Comparison of ENCODE assay signal across 1 cellular context in the genomic region with DNA sequence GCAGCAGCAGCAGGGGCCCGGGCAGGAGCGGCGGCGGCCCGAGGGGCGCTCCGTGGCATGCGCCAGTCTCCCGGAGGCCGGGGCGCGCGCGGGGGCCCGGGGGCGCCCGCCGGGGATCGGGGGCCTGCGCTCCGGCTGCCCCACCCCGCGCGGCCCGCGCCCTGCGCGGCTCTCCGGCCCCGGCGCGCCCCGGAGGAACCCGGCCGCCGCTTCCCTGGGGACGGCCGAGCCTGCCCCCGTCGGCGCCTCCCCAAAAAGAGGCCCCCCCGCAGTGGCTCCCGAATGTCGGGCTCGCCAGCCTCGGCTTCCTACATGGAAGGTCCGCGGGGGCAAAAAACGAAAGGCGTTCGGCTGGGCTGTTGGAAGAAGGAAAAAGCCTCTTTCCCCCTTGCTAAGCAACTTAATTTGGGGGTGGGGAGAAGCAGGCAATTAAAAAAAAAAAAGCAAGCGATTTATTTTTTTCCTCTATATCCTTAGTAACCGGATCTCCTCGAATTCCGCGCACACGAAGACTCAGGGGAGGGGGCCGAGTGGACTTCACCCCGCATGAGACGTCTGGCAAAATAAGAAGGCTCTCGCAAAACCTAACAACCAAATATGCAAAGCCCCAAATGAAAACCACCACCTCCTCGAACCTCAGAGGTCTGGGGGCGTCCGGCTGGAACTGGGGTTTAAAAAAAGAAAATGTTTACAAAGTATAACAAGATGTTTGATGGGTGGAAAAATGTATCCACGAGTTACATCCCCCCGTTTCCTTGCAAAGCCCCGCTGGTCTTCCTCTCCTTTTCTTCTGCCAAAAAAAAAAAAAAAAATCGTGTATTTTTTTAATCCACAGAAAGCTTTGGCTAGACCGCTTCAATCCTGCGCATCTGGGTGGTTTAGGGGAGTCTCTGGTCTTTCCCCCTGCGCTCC.
TF ChIP-seq lines count a peak whose summit lies in the region.

A gene with protein sequence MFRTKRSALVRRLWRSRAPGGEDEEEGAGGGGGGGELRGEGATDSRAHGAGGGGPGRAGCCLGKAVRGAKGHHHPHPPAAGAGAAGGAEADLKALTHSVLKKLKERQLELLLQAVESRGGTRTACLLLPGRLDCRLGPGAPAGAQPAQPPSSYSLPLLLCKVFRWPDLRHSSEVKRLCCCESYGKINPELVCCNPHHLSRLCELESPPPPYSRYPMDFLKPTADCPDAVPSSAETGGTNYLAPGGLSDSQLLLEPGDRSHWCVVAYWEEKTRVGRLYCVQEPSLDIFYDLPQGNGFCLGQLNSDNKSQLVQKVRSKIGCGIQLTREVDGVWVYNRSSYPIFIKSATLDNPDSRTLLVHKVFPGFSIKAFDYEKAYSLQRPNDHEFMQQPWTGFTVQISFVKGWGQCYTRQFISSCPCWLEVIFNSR (minus strand): TSS at position 430 of the 912 bp plus-strand sequence. CDS start 541 bp downstream, outside the sequence.

TF ChIP-seq in K562, 482 proteins besides CTCF, POLR2A, EP300 and RAD21:
- TF ChIP-seq BRCA1 (IDR thresholded peaks at IDR 0.05) (no peak), BRCA1 (CRISPR knock-in tag; IDR thresholded peaks at IDR 0.05) (no peak), MAZ (CRISPR knock-in tag; conservative IDR thresholded peaks at IDR 0.05 in 1 of 2, IDR thresholded peaks at IDR 0.05 in 1 of 2) (0 out of 4 replicates have a peak, but pooled peaks of 1 of the 2 experiments have one; percentile 14), KDM5B (IDR thresholded peaks at IDR 0.05; ENCODE audit: insufficient replicate concordance, low read depth, low read length) (peak; percentile 19), DMBX1 (CRISPR knock-in tag; IDR thresholded peaks at IDR 0.05; ENCODE audit: borderline replicate concordance) (no peak), ZNF589 (CRISPR knock-in tag; IDR thresholded peaks at IDR 0.05; ENCODE audit: low read depth) (0 out of 2 replicates have a peak, but pooled peaks have one; percentile 7), BRD4 (IDR thresholded peaks at IDR 0.05) (0 out of 2 replicates have a peak, but pooled peaks have one; percentile 41)
- TF ChIP-seq, protein P1, sequence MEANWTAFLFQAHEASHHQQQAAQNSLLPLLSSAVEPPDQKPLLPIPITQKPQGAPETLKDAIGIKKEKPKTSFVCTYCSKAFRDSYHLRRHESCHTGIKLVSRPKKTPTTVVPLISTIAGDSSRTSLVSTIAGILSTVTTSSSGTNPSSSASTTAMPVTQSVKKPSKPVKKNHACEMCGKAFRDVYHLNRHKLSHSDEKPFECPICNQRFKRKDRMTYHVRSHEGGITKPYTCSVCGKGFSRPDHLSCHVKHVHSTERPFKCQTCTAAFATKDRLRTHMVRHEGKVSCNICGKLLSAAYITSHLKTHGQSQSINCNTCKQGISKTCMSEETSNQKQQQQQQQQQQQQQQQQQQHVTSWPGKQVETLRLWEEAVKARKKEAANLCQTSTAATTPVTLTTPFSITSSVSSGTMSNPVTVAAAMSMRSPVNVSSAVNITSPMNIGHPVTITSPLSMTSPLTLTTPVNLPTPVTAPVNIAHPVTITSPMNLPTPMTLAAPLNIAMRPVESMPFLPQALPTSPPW (CRISPR knock-in tag; IDR thresholded peaks at IDR 0.05): peak; percentile 63
